Comparison of ENCODE assay signal across 8 cellular contexts in genomic region chr14:64986578-64987571, GRCh38. TPM values are rescaled to one million over a fixed set of nuclear protein-coding genes. Genes with fewer than 3 reads are reported as not detected.
DNase-seq lines count a peak whose midpoint lies in the region; ATAC-seq and TF ChIP-seq lines count a peak whose summit lies in the region.

Gene FNTB, plus strand, starts transcription at chr14:64986895. Its CDS starts 59 bp downstream, at chr14:64986954.

- CTCF ChIA-PET in GM10248 (lab: Yijun Ruan, JAX), result interaction anchor here (0.6 to 12.0 kb wide), 22 partner anchors 12 to 343 kb away, joined by 3 to 162 read pairs (median 4); partner anchors contain the start of gene MAX

- H3K9me3 ChIP-seq in SK-N-MC (ENCODE audit: low read depth, low read length), result no peaks in the 10 kb centered on the region
- no peaks in the 10 kb centered on the region for H3K9me3 ChIP-seq in suprapubic skin

- H3K4me3 ChIP-seq in NB4 (ENCODE audit: low read depth, low read length) (peak within 1 kb of the TSS; percentile 91), SK-N-MC (peak within 1 kb of the TSS; percentile 96), suprapubic skin (peak within 1 kb of the TSS; percentile 86)

- TF ChIP-seq CTCF in GM10248 (IDR thresholded peaks at IDR 0.05; ENCODE audit: control extremely low read depth, extremely low read depth, low read depth, missing control alignments) (peak; percentile 98), NB4 (IDR thresholded peaks at IDR 0.05; ENCODE audit: low read depth, low read length) (peak; percentile 56), suprapubic skin (IDR thresholded peaks at IDR 0.05) (peak in 1 of 2 donors; percentile 84)

- DNase-seq in GM10248 (ENCODE audit: extremely low spot score), result peak; percentile 94
- DNase-seq in NB4 (ENCODE audit: low read depth), result peak; percentile 97
- DNase-seq in SK-N-MC (ENCODE audit: low read depth, low spot score), result peak; percentile 95
- peak; percentile 93 for DNase-seq in activated naive CD4-positive, alpha-beta T cell treated with anti-CD3 and anti-CD28 coated beads, Interleukin-2, amount 50 U/mL, for 16 hours
- peak; percentile 96 for DNase-seq in globus pallidus (ENCODE audit: low spot score)
- peak; percentile 83 to 100 (median 95) for DNase-seq in nucleus accumbens (lab: John Stamatoyannopoulos, UW)
- DNase-seq in suprapubic skin (ENCODE audit: low spot score in 2 of 2), result peak; percentile 96 to 97

- POLR2A ChIA-PET in GM10248 (lab: Yijun Ruan, JAX), result interaction anchor here (0.6 kb wide), 1 partner anchor 34 kb away, joined by 3 read pairs; no protein-coding TSS in a partner anchor

- H3K4me1 ChIP-seq in suprapubic skin, result peaks cover 35% of the 10 kb centered on the region

- under 1% methylated on average over 61 of the region's 68 CpGs for WGBS in suprapubic skin

- TF ChIP-seq EP300 in suprapubic skin (IDR thresholded peaks at IDR 0.05), result no peak

- TF ChIP-seq POLR2A in NB4 (IDR thresholded peaks at IDR 0.05; ENCODE audit: extremely low read depth, insufficient read length), result peak; percentile 69
- TF ChIP-seq POLR2A in suprapubic skin (IDR thresholded peaks at IDR 0.05), result peak in 1 of 2 donors; percentile 11

- H3K36me3 ChIP-seq in SK-N-MC (ENCODE audit: insufficient read depth, low read length), result 0 out of 2 replicates have a peak, but pooled peaks cover 3% of the 10 kb centered on the region
- H3K36me3 ChIP-seq in suprapubic skin, result no peaks in the 10 kb centered on the region

- H3K27ac ChIP-seq in SK-N-MC (peak within 1 kb of the TSS; percentile 59; the same call in 1 of the 2 replicates), suprapubic skin (peak within 1 kb of the TSS; percentile 88)

- ATAC-seq in HG02571 (IDR thresholded peaks at IDR 0.05; ENCODE audit: unreplicated experiment), result peak; percentile 93

- peak within 1 kb of the TSS; percentile 79 for H3K9ac ChIP-seq in SK-N-MC (ENCODE audit: insufficient read length)

- H3K27me3 ChIP-seq in suprapubic skin, result no peaks in the 10 kb centered on the region

RNA-seq across cellular contexts. Expression of gene FNTB, which starts in this region (rescaled TPM):
- total RNA-seq in suprapubic skin, result 10 to 100 TPM; 40.6 to 44.6 (median 43.2) TPM

Comparison
In these comparisons a context has a peak if more than half of its experiments do, and no peak if none do; other contexts are left out.
1. Peak in every context shown above with its lines: DNase-seq, ATAC-seq, H3K4me3 ChIP-seq and H3K27ac ChIP-seq.